Comparison of ENCODE assay signal across 9 cellular contexts in genomic region chr2:225429718-225430117, GRCh38. TPM values are rescaled to one million over a fixed set of nuclear protein-coding genes. Genes with fewer than 3 reads are reported as not detected.
DNase-seq lines count a peak whose midpoint lies in the region; ATAC-seq and TF ChIP-seq lines count a peak whose summit lies in the region.
"Had no signal": no experiment of that assay in that cellular context is flagged by ENCODE, and none has a peak within 500 bp of the region (broad histone marks: within the 10 kb centered on the region; RNA-seq: fewer than 3 reads in every experiment).

No MANE protein-coding gene starts in this region.

- intact Hi-C loops in posterior cingulate gyrus (cut with DNase I) = no loop called here

- ATAC-seq in HG03439 (IDR thresholded peaks at IDR 0.05; ENCODE audit: unreplicated experiment) = no peak

- DNase-seq in HFF-Myc (ENCODE audit: extremely low read depth, low read depth) = peak; percentile 14
- peak; percentile 90 to 94 for DNase-seq in NCI-H446 (lab: John Stamatoyannopoulos, UW)
- DNase-seq in fibroblast of lung (ENCODE audit: low read depth in 2 of 2) = peak; percentile 9 to 29
- peak; percentile 15 to 95 (median 58) for DNase-seq in posterior cingulate gyrus
- DNase-seq in activated CD4-positive, alpha-beta T cell treated with anti-CD3 and anti-CD28 coated beads, Interleukin-2, amount 50 U/mL, for 48 hours = no peak
- no peak for DNase-seq in LoVo (ENCODE audit: low spot score)
- DNase-seq in HuH-7 (ENCODE audit: low spot score) = no peak
- DNase-seq: activated naive CD8-positive, alpha-beta T cell treated with anti-CD3 and anti-CD28 coated beads, Interleukin-2, amount 10 ng/mL, durations not matched to agents 7 days and 5 days had no signal

- H4K20me1 ChIP-seq in fibroblast of lung (ENCODE audit: control insufficient read depth, extremely low read depth, insufficient read depth, low read length) = no peaks in the 10 kb centered on the region

- H3K9me3 ChIP-seq in fibroblast of lung (ENCODE audit: control insufficient read depth, insufficient read depth, low read depth, low read length) = no peaks in the 10 kb centered on the region

- no peaks in the 10 kb centered on the region for H3K36me3 ChIP-seq in fibroblast of lung (ENCODE audit: control insufficient read depth, insufficient read depth, low read length)

- H3K27me3 ChIP-seq in fibroblast of lung (ENCODE audit: control insufficient read depth, insufficient read depth, low read length) = no peaks in the 10 kb centered on the region

- no peaks in the 10 kb centered on the region for H3K4me1 ChIP-seq in fibroblast of lung (ENCODE audit: control insufficient read depth, extremely low read depth, insufficient read depth, low read length)

- TF ChIP-seq CTCF in HFF-Myc (IDR thresholded peaks at IDR 0.05; ENCODE audit: low read depth, low read length, missing control alignments) (no peak), fibroblast of lung (conservative IDR thresholded peaks at IDR 0.05 in 1 of 2, IDR thresholded peaks at IDR 0.05 in 1 of 2; ENCODE audit: low read depth in 1 of 2, low read length in 2 of 2) (no peak)

- no peak overlapping the region for H2AFZ ChIP-seq in fibroblast of lung (ENCODE audit: low read length)

- no peak overlapping the region for H3K4me2 ChIP-seq in fibroblast of lung (ENCODE audit: extremely low read depth, insufficient read depth, low read length)

- H3K4me3 ChIP-seq in HFF-Myc (replicated peaks; ENCODE audit: low read depth, low read length) (no peak overlapping the region), fibroblast of lung (replicated peaks in 1 of 4; ENCODE audit: control extremely low read depth in 1 of 4, insufficient read depth in 1 of 4, low read depth in 3 of 4, low read length in 4 of 4) (no peak overlapping the region)

- H3K9ac ChIP-seq in fibroblast of lung (ENCODE audit: insufficient read depth, low read length) = no peak overlapping the region

- no peaks in the 10 kb centered on the region for H3K79me2 ChIP-seq in fibroblast of lung (ENCODE audit: control insufficient read depth, insufficient read depth, low read length)

- H3K27ac ChIP-seq in fibroblast of lung (ENCODE audit: insufficient read depth, low read length) = no peak overlapping the region

RNA-seq across cellular contexts. Expression of gene NYAP2, which starts 30.2 kb away (rescaled TPM):
- under 0.01 TPM in 1 of 2 replicates, not detected in the other for total RNA-seq in fibroblast of lung
- polyA plus RNA-seq in fibroblast of lung = not detected in 2 replicates
- polyA plus RNA-seq in fibroblast of lung (2012) = not detected in 2 replicates
- not detected in 2 replicates for polyA minus RNA-seq in fibroblast of lung (ENCODE audit: low replicate concordance)
- total RNA-seq: activated naive CD8-positive, alpha-beta T cell treated with anti-CD3 and anti-CD28 coated beads, Interleukin-2, amount 10 ng/mL, durations not matched to agents 7 days and 5 days had no signal

Comparison
In these comparisons a context has a peak if more than half of its experiments do, and no peak if none do; other contexts are left out.
1. DNase-seq: peak in HFF-Myc (single experiment), NCI-H446 (2 of 2), fibroblast of lung (2 of 2) and posterior cingulate gyrus (10 of 10); none in activated CD4-positive, alpha-beta T cell treated with anti-CD3 and anti-CD28 coated beads, Interleukin-2, amount 50 U/mL, for 48 hours (0 of 2), LoVo (single experiment) and HuH-7 (single experiment).